8 cellular contexts compared by ENCODE assay signal in genomic region chr10:61733358-61733940, GRCh38.
DNase-seq lines count a peak whose midpoint lies in the region; ATAC-seq and TF ChIP-seq lines count a peak whose summit lies in the region.

No MANE protein-coding gene starts in this region.

- H3K9me3 Mint-ChIP-seq in neural progenitor cell = no peaks in the 10 kb centered on the region
- H3K9me3 Mint-ChIP-seq in activated T-helper 2 cell treated with anti-CD3 and anti-CD28 coated beads, Interferon-gamma antibody, Interleukin-2, Interleukin-4, amounts not matched to agents 10 μg/mL and 5 μg/mL and 100 μg/mL, durations not matched to agents 14 hours and 24 hours and 36 hours = peaks cover 3% of the 10 kb centered on the region

- no peaks in the 10 kb centered on the region for H3K9me3 ChIP-seq in Peyer's patch
- no peaks in the 10 kb centered on the region for H3K9me3 ChIP-seq in neural progenitor cell (ENCODE audit: low read depth)

- peak; percentile 46 to 53 for DNase-seq in NCI-H2081 (lab: John Stamatoyannopoulos, UW)
- no peak for DNase-seq in NCI-H2081 treated with DMSO at 0.1 percent for 48 hours (lab: John Stamatoyannopoulos, UW)
- no peak for DNase-seq in HFF-Myc (ENCODE audit: extremely low read depth, low read depth)
- DNase-seq in Peyer's patch = no peak
- DNase-seq in epithelial cell of esophagus (ENCODE audit: low read depth) = peak; percentile 58
- DNase-seq in neural progenitor cell (ENCODE audit: low spot score) = peak; percentile 61
- DNase-seq in activated T-helper 2 cell treated with anti-CD3 and anti-CD28 coated beads, Interferon-gamma antibody, Interleukin-2, Interleukin-4, amounts not matched to agents 10 μg/mL and 5 μg/mL and 100 μg/mL, durations not matched to agents 14 hours and 24 hours and 36 hours (ENCODE audit: low spot score) = no peak

- no peak overlapping the region for H3K4me3 ChIP-seq in HFF-Myc (replicated peaks; ENCODE audit: low read depth, low read length)
- no peak overlapping the region for H3K4me3 ChIP-seq in Peyer's patch
- H3K4me3 ChIP-seq in epithelial cell of esophagus (ENCODE audit: low read length) = no peak overlapping the region
- no peak overlapping the region for H3K4me3 ChIP-seq in neural progenitor cell

- H4K20me1 ChIP-seq in neural progenitor cell (ENCODE audit: low read depth) = no peaks in the 10 kb centered on the region

- intact Hi-C loops in activated T-helper 2 cell treated with anti-CD3 and anti-CD28 coated beads, Interferon-gamma antibody, Interleukin-2, Interleukin-4, amounts not matched to agents 10 μg/mL and 5 μg/mL and 100 μg/mL, durations not matched to agents 14 hours and 24 hours and 36 hours (cut with micrococcal nuclease) = loop anchor here (2.0 kb wide), 1 partner anchor 917 kb away; no protein-coding TSS in a partner anchor

- no peaks in the 10 kb centered on the region for H3K36me3 ChIP-seq in Peyer's patch
- no peaks in the 10 kb centered on the region for H3K36me3 ChIP-seq in neural progenitor cell

- H3K27me3 ChIP-seq in Peyer's patch (no peaks in the 10 kb centered on the region), neural progenitor cell (no peaks in the 10 kb centered on the region)

- no peaks in the 10 kb centered on the region for H3K36me3 Mint-ChIP-seq in neural progenitor cell
- H3K36me3 Mint-ChIP-seq in activated T-helper 2 cell treated with anti-CD3 and anti-CD28 coated beads, Interferon-gamma antibody, Interleukin-2, Interleukin-4, amounts not matched to agents 10 μg/mL and 5 μg/mL and 100 μg/mL, durations not matched to agents 14 hours and 24 hours and 36 hours (ENCODE audit: low read depth) = no peaks in the 10 kb centered on the region

- H3K27ac Mint-ChIP-seq in neural progenitor cell = no peak overlapping the region
- no peak overlapping the region for H3K27ac Mint-ChIP-seq in activated T-helper 2 cell treated with anti-CD3 and anti-CD28 coated beads, Interferon-gamma antibody, Interleukin-2, Interleukin-4, amounts not matched to agents 10 μg/mL and 5 μg/mL and 100 μg/mL, durations not matched to agents 14 hours and 24 hours and 36 hours

- no peaks in the 10 kb centered on the region for H3K4me1 ChIP-seq in Peyer's patch
- H3K4me1 ChIP-seq in neural progenitor cell = no peaks in the 10 kb centered on the region

- no peak overlapping the region for H3K9ac ChIP-seq in neural progenitor cell

- H2AFZ ChIP-seq in neural progenitor cell (replicated peaks) = no peak overlapping the region

- no peaks in the 10 kb centered on the region for H3K4me1 Mint-ChIP-seq in neural progenitor cell
- peaks cover 3% of the 10 kb centered on the region for H3K4me1 Mint-ChIP-seq in activated T-helper 2 cell treated with anti-CD3 and anti-CD28 coated beads, Interferon-gamma antibody, Interleukin-2, Interleukin-4, amounts not matched to agents 10 μg/mL and 5 μg/mL and 100 μg/mL, durations not matched to agents 14 hours and 24 hours and 36 hours (ENCODE audit: low read depth)

- TF ChIP-seq CTCF in HFF-Myc (IDR thresholded peaks at IDR 0.05; ENCODE audit: low read depth, low read length, missing control alignments) (peak; percentile 54), Peyer's patch (IDR thresholded peaks at IDR 0.05) (peak in 4 of 6 experiments; percentile 42 to 57 (median 56)), epithelial cell of esophagus (IDR thresholded peaks at IDR 0.05; ENCODE audit: insufficient read depth, low read depth, low read length, missing control alignments) (peak; percentile 66), neural progenitor cell (IDR thresholded peaks at IDR 0.05) (peak; percentile 74)

- no peak for ATAC-seq in HG02840 (IDR thresholded peaks at IDR 0.05; ENCODE audit: low FRiP score, unreplicated experiment)

- no peak overlapping the region for H3K4me2 ChIP-seq in neural progenitor cell

- no peak overlapping the region for H3K4me3 Mint-ChIP-seq in neural progenitor cell
- no peak overlapping the region for H3K4me3 Mint-ChIP-seq in activated T-helper 2 cell treated with anti-CD3 and anti-CD28 coated beads, Interferon-gamma antibody, Interleukin-2, Interleukin-4, amounts not matched to agents 10 μg/mL and 5 μg/mL and 100 μg/mL, durations not matched to agents 14 hours and 24 hours and 36 hours (ENCODE audit: low read depth)

- TF ChIP-seq POLR2A in Peyer's patch (IDR thresholded peaks at IDR 0.05) = no peak

- H3K79me2 ChIP-seq in neural progenitor cell (ENCODE audit: low read depth) = no peaks in the 10 kb centered on the region

- H3K27me3 Mint-ChIP-seq in neural progenitor cell (ENCODE audit: insufficient read depth, low read depth) = no peaks in the 10 kb centered on the region
- peaks cover 67% of the 10 kb centered on the region for H3K27me3 Mint-ChIP-seq in activated T-helper 2 cell treated with anti-CD3 and anti-CD28 coated beads, Interferon-gamma antibody, Interleukin-2, Interleukin-4, amounts not matched to agents 10 μg/mL and 5 μg/mL and 100 μg/mL, durations not matched to agents 14 hours and 24 hours and 36 hours (ENCODE audit: low read depth)

- no peak overlapping the region for H3K27ac ChIP-seq in Peyer's patch
- no peak overlapping the region for H3K27ac ChIP-seq in neural progenitor cell

- no peaks in the 10 kb centered on the region for H3F3A ChIP-seq in neural progenitor cell (ENCODE audit: low read depth)

Comparison
In these comparisons a context has a peak if more than half of its experiments do, and no peak if none do; other contexts are left out.
1. DNase-seq: peak in NCI-H2081 (2 of 2), epithelial cell of esophagus (single experiment) and neural progenitor cell (single experiment); none in NCI-H2081 treated with DMSO at 0.1 percent for 48 hours (single experiment), HFF-Myc (single experiment), Peyer's patch (0 of 3) and activated T-helper 2 cell treated with anti-CD3 and anti-CD28 coated beads, Interferon-gamma antibody, Interleukin-2, Interleukin-4, amounts not matched to agents 10 μg/mL and 5 μg/mL and 100 μg/mL, durations not matched to agents 14 hours and 24 hours and 36 hours (single experiment).
2. Peak in every context shown above with its lines, with median percentiles within 50 percentile points of each other: CTCF ChIP-seq.